15 cellular contexts compared by ENCODE assay signal in the genomic region with DNA sequence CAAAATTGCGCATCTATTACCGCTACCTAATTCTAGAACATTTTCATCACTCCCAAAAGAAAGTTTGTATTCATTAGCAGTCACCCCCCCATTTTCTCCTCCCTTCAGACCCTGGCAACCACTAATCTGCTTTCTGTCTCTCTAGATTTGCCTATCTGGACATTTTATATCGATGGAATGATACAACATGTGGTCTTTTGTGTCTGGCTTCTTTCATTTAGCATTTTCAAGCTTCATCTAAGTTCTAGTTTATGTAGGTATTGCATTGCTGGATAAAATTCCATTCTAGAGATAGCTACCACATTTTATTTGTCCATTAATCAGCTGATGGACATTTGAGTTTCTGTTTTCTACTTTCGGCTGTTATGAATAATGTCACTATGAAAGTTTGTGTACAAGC.
"Had no signal": no experiment of that assay in that cellular context is flagged by ENCODE, and none has a peak within 500 bp of the region (broad histone marks: within the 10 kb centered on the region; RNA-seq: fewer than 3 reads in every experiment).

No MANE protein-coding gene starts in this region.

- H3K9me3 ChIP-seq: gastroesophageal sphincter, ovary, stomach, vagina had no signal

- H3K36me3 ChIP-seq: gastroesophageal sphincter, ovary, stomach, vagina had no signal

- H3K9me3 Mint-ChIP-seq: activated CD4-positive, alpha-beta memory T cell treated with anti-CD3 and anti-CD28 coated beads for 36 hours; activated naive CD8-positive, alpha-beta T cell treated with anti-CD3 and anti-CD28 coated beads, Interleukin-2, amount 10 ng/mL, durations not matched to agents 7 days and 5 days had no signal

- ATAC-seq: gastroesophageal sphincter, left ventricle myocardium superior had no signal

- H3K27me3 Mint-ChIP-seq: activated CD4-positive, alpha-beta memory T cell treated with anti-CD3 and anti-CD28 coated beads for 36 hours; activated naive CD8-positive, alpha-beta T cell treated with anti-CD3 and anti-CD28 coated beads, Interleukin-2, amount 10 ng/mL, durations not matched to agents 7 days and 5 days had no signal

- DNase-seq: activated CD4-positive, alpha-beta memory T cell treated with anti-CD3 and anti-CD28 coated beads for 36 hours; activated gamma-delta T cell treated with Interleukin-2 at 50 U/mL for 16 hours; activated naive CD8-positive, alpha-beta T cell treated with anti-CD3 and anti-CD28 coated beads, Interleukin-2, amount 10 ng/mL, durations not matched to agents 7 days and 5 days; activated T-cell treated with anti-CD3 and anti-CD28 coated beads, Interleukin-2, amount 50 U/mL, for 48 hours; caudate nucleus; cortex of kidney; effector memory CD4-positive, alpha-beta T cell; kidney; left ventricle myocardium superior; ovary; stimulated activated CD4-positive, alpha-beta T cell treated with anti-CD3 and anti-CD28 coated beads, Interleukin-15, amount 100 ng/mL, for 24 hours; stimulated activated CD4-positive, alpha-beta T cell treated with anti-CD3 and anti-CD28 coated beads, Interleukin-4, amount 100 ng/mL, for 24 hours; stomach had no signal

- H3K27ac ChIP-seq: gastroesophageal sphincter, stomach, vagina had no signal

- H3K27ac Mint-ChIP-seq: activated CD4-positive, alpha-beta memory T cell treated with anti-CD3 and anti-CD28 coated beads for 36 hours; activated naive CD8-positive, alpha-beta T cell treated with anti-CD3 and anti-CD28 coated beads, Interleukin-2, amount 10 ng/mL, durations not matched to agents 7 days and 5 days had no signal

- H3K4me3 ChIP-seq: gastroesophageal sphincter, ovary, stomach, vagina had no signal

- H3K27me3 ChIP-seq: gastroesophageal sphincter, ovary, stomach, vagina had no signal

- H3K4me3 Mint-ChIP-seq: activated CD4-positive, alpha-beta memory T cell treated with anti-CD3 and anti-CD28 coated beads for 36 hours; activated naive CD8-positive, alpha-beta T cell treated with anti-CD3 and anti-CD28 coated beads, Interleukin-2, amount 10 ng/mL, durations not matched to agents 7 days and 5 days had no signal
